ENCODE assay signal across 29 cellular contexts in the genomic region with DNA sequence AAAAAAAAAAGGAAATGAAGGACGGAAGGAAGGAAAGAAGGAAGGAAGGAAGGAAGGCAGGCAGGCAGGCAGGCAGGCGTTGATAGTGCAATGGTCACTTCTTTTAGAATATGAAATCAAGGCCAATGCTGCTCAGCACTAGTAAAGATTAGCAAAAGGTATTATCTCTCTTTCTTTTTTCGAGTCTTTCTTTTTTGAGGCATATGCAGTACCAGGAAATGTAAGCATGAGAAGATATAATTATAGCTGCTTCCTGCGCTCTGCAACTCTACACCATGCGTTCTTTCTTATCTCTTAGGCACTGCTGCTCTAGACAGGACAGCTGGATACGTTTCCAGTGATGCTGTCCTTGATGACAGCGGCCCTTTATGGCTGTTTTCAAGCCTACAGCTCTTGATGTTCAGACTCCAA.
DNase-seq lines count a peak whose midpoint lies in the region; ATAC-seq, FAIRE-seq and TF ChIP-seq lines count a peak whose summit lies in the region.
"Had no signal": no experiment of that assay in that cellular context is flagged by ENCODE, and none has a peak within 500 bp of the region (broad histone marks: within the 10 kb centered on the region; RNA-seq: fewer than 3 reads in every experiment).

No MANE protein-coding gene starts in this region.

- peak; percentile 93 for FAIRE-seq in K562 (lab: Jason Lieb, UNC)
- no peak for FAIRE-seq in HTR-8/SVneo (lab: Jason Lieb, UNC)
- FAIRE-seq: astrocyte, H1, keratinocyte had no signal

- H3K4me1 ChIP-seq in K562 (replicated peaks in 1 of 2; ENCODE audit: control insufficient read depth in 2 of 2, insufficient read depth in 2 of 2, low read length in 2 of 2): no peaks in the 10 kb centered on the region; a peak in 1 of 5 replicates
- H3K4me1 ChIP-seq: lower lobe of right lung, tibial nerve had no signal

- TF ChIP-seq RAD21 in K562 (CRISPR knock-in tag; conservative IDR thresholded peaks at IDR 0.05 in 1 of 2, IDR thresholded peaks at IDR 0.05 in 1 of 2): peak; percentile 61 to 75

- BruUV-seq in K562 (replicated peaks; lab: Mats Ljungman, UMichigan): no TSS peak

- H2AFZ ChIP-seq in K562 (ENCODE audit: low read depth, low read length): peak overlapping the region; percentile 8

- H3K36me3 ChIP-seq in K562 (ENCODE audit: control insufficient read depth, insufficient read depth, low read length): no peaks in the 10 kb centered on the region
- H3K36me3 ChIP-seq in H7 (replicated peaks; ENCODE audit: control insufficient read depth, insufficient read depth, low read length): no peaks in the 10 kb centered on the region
- H3K36me3 ChIP-seq: lower lobe of right lung, tibial nerve had no signal

- intact Hi-C loops in K562 (cut with micrococcal nuclease): loop anchor here (2.0 to 5.0 kb wide), 2 partner anchors 40 to 163 kb away; no protein-coding TSS in a partner anchor

- in situ Hi-C loops in K562 (cut with MboI): no loop called here

- peak overlapping the region; percentile 33 for H3K27ac ChIP-seq in K562 (ENCODE audit: extremely low read depth, low read depth, low read length)
- H3K27ac ChIP-seq: 22Rv1, KMS-11, lower lobe of right lung, tibial nerve had no signal

- 0% methylated on average over 6 of the region's 7 CpGs for WGBS in K562 (ENCODE audit: insufficient coverage, low coverage, missing lambda C conversion rate)

- H3K4me3 ChIP-seq in K562 (no peak overlapping the region), H7 (ENCODE audit: insufficient read depth, low read depth, low read length) (no peak overlapping the region)
- H3K4me3 ChIP-seq: lower lobe of right lung, mucosa of descending colon, tibial nerve had no signal

- TF ChIP-seq POLR2A in K562 (conservative IDR thresholded peaks at IDR 0.05): no peak

- POLR2A ChIA-PET in K562 (lab: Yijun Ruan, JAX): interaction anchor here (0.8 to 1.7 kb wide), 3 partner anchors 10 to 40 kb away, joined by 3 to 5 read pairs (median 3); no protein-coding TSS in a partner anchor

- no peaks in the 10 kb centered on the region for H3K9me1 ChIP-seq in K562 (ENCODE audit: control insufficient read depth, insufficient read depth, low read length)

- no peaks in the 10 kb centered on the region for H3K9me3 ChIP-seq in K562 (replicated peaks; ENCODE audit: control insufficient read depth, insufficient read depth, low read depth, low read length)
- H3K9me3 ChIP-seq: lower lobe of right lung, mucosa of descending colon, tibial nerve had no signal

- ATAC-seq in K562 (peak; percentile 99), GM18861 (IDR thresholded peaks at IDR 0.05; ENCODE audit: unreplicated experiment) (no peak)
- ATAC-seq: lower lobe of right lung; mucosa of descending colon; stimulated activated naive CD8-positive, alpha-beta T cell treated with anti-CD3 and anti-CD28 coated beads, Interleukin-15, Interleukin-2, amounts not matched to agents 100 U/mL and 50 U/mL, for 24 hours had no signal

- H4K20me1 ChIP-seq in K562 (replicated peaks; ENCODE audit: control insufficient read depth, insufficient read depth, low read length): no peaks in the 10 kb centered on the region

- CTCF ChIA-PET in K562 (lab: Yijun Ruan, JAX; ENCODE audit: low intra/inter-chr PET ratio): no interaction called here

- DNase-seq in DMS 273 (lab: John Stamatoyannopoulos, UW; ENCODE audit: unreplicated experiment) (peak; percentile 37), DMS 273 treated with DMSO at 0.1 percent for 48 hours (lab: John Stamatoyannopoulos, UW) (no peak), OCI-M1 (lab: John Stamatoyannopoulos, UW) (peak; percentile 91), K562 (ENCODE audit: extremely low read depth in 1 of 4, low spot score in 3 of 4) (peak; percentile 22 to 88 (median 54)), superior temporal gyrus (ENCODE audit: extremely low spot score) (peak; percentile 32), H7 (no peak), HTR-8/SVneo (ENCODE audit: insufficient read length, low spot score) (no peak)
- DNase-seq: activated CD4-positive, alpha-beta memory T cell treated with anti-CD3 and anti-CD28 coated beads, Interleukin-2, amount 10 ng/mL, durations not matched to agents 7 days and 5 days; activated naive CD8-positive, alpha-beta T cell treated with anti-CD3 and anti-CD28 coated beads for 36 hours; CD4-positive, alpha-beta T cell; DMS53; GF-D8; lower lobe of right lung; mucosa of descending colon; NCI-H187 treated with DMSO at 0.1 percent for 48 hours; NCI-H345; NK-92 treated with Interleukin-12 subunit alpha and Interleukin-12 subunit beta, amount 100 ng/mL, for 24 hours; RPMI8226; stimulated activated CD4-positive, alpha-beta T cell treated with anti-CD3 and anti-CD28 coated beads, Interleukin-15, amount 100 ng/mL, for 24 hours; stimulated activated naive CD8-positive, alpha-beta T cell treated with anti-CD3 and anti-CD28 coated beads, Interleukin-15, Interleukin-2, amounts not matched to agents 100 U/mL and 50 U/mL, for 24 hours; SW 1271; T1000 had no signal

- H3K4me2 ChIP-seq in K562 (ENCODE audit: insufficient read depth, low read length): peak overlapping the region; percentile 35
- H3K4me2 ChIP-seq: KMS-11 had no signal

- peak; percentile 39; the same call in 1 of the 2 replicates for TF ChIP-seq EP300 in K562 (IDR thresholded peaks at IDR 0.05; ENCODE audit: low read length)

- peak in 2 of 3 experiments; percentile 44 to 49; a peak in 4 of 6 replicates for TF ChIP-seq CTCF in K562 (IDR thresholded peaks at IDR 0.05 in 2 of 3, conservative IDR thresholded peaks at IDR 0.05 in 1 of 3; ENCODE audit: insufficient read depth in 2 of 3, low read depth in 1 of 3, low read length in 3 of 3)

- H3K27me3 ChIP-seq in K562 (ENCODE audit: control insufficient read depth in 2 of 2, insufficient read depth in 2 of 2, low read length in 2 of 2) (no peaks in the 10 kb centered on the region), H7 (ENCODE audit: control insufficient read depth, insufficient read depth, low read length) (no peaks in the 10 kb centered on the region)
- H3K27me3 ChIP-seq: tibial nerve had no signal

- H3K9ac ChIP-seq in K562 (ENCODE audit: insufficient read depth in 1 of 2, low read depth in 2 of 2, low read length in 2 of 2): peak overlapping the region in 1 of 2 experiments; percentile 30; a peak in 2 of 4 replicates
- H3K9ac ChIP-seq: KMS-11 had no signal

- no peaks in the 10 kb centered on the region for H3K79me2 ChIP-seq in K562 (ENCODE audit: control insufficient read depth, insufficient read depth, low read length)

TF ChIP-seq in K562, 482 proteins besides CTCF, POLR2A, EP300 and RAD21 (continues in another document):
- TF ChIP-seq ETV6 (IDR thresholded peaks at IDR 0.05; ENCODE audit: borderline replicate concordance in 1 of 2, low read depth in 2 of 2, low read length in 1 of 2) (peak; percentile 89 to 94), ETV6 (CRISPR knock-in tag; IDR thresholded peaks at IDR 0.05; ENCODE audit: borderline replicate concordance) (no peak), MAFG (tag; conservative IDR thresholded peaks at IDR 0.05) (0 out of 2 replicates have a peak, but pooled peaks have one; percentile 4), MEF2A (IDR thresholded peaks at IDR 0.05; ENCODE audit: control insufficient read depth, low read depth, low read length) (0 out of 2 replicates have a peak, but pooled peaks have one; percentile 49), KLF16 (IDR thresholded peaks at IDR 0.05) (peak; percentile 74), ARID1B (IDR thresholded peaks at IDR 0.05) (peak; percentile 88), ZNF717 (CRISPR knock-in tag; IDR thresholded peaks at IDR 0.05) (no peak), POLR2B (IDR thresholded peaks at IDR 0.05; ENCODE audit: low read depth, partially characterized antibody) (no peak), ATF7 (IDR thresholded peaks at IDR 0.05) (0 out of 2 replicates have a peak, but pooled peaks have one; percentile 18), ZNF384 (IDR thresholded peaks at IDR 0.05; ENCODE audit: low read depth, low read length) (peak; percentile 72), TEAD4 (IDR thresholded peaks at IDR 0.05; ENCODE audit: low read length) (peak; percentile 80), TEAD4 (CRISPR knock-in tag; IDR thresholded peaks at IDR 0.05; ENCODE audit: borderline replicate concordance) (no peak), TRIM24 (IDR thresholded peaks at IDR 0.05) (peak; percentile 34 to 70; a peak in 3 of 4 replicates), ZNF696 (CRISPR knock-in tag; conservative IDR thresholded peaks at IDR 0.05) (no peak), CBFB (CRISPR knock-in tag; IDR thresholded peaks at IDR 0.05) (no peak), POLR2G (IDR thresholded peaks at IDR 0.05; ENCODE audit: low read depth, low read length) (no peak), CXXC5 (CRISPR knock-in tag; IDR thresholded peaks at IDR 0.05) (peak; percentile 95), GABPB1 (CRISPR knock-in tag; IDR thresholded peaks at IDR 0.05) (peak; percentile 36; the same call in 1 of the 2 replicates), CBX3 (IDR thresholded peaks at IDR 0.05; ENCODE audit: borderline replicate concordance in 1 of 2, low read length in 2 of 2) (peak in 1 of 2 experiments; percentile 61; a peak in 1 of 3 replicates), TFAM (CRISPR knock-in tag; conservative IDR thresholded peaks at IDR 0.05) (no peak), GATA2 (CRISPR knock-in tag; IDR thresholded peaks at IDR 0.05) (peak; percentile 76)
- TF ChIP-seq, protein P1, sequence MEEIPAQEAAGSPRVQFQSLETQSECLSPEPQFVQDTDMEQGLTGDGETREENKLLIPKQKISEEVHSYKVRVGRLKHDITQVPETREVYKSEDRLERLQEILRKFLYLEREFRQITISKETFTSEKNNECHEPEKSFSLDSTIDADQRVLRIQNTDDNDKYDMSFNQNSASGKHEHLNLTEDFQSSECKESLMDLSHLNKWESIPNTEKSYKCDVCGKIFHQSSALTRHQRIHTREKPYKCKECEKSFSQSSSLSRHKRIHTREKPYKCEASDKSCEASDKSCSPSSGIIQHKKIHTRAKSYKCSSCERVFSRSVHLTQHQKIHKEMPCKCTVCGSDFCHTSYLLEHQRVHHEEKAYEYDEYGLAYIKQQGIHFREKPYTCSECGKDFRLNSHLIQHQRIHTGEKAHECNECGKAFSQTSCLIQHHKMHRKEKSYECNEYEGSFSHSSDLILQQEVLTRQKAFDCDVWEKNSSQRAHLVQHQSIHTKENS (CRISPR knock-in tag; IDR thresholded peaks at IDR 0.05): no peak
- TF ChIP-seq, protein P2, sequence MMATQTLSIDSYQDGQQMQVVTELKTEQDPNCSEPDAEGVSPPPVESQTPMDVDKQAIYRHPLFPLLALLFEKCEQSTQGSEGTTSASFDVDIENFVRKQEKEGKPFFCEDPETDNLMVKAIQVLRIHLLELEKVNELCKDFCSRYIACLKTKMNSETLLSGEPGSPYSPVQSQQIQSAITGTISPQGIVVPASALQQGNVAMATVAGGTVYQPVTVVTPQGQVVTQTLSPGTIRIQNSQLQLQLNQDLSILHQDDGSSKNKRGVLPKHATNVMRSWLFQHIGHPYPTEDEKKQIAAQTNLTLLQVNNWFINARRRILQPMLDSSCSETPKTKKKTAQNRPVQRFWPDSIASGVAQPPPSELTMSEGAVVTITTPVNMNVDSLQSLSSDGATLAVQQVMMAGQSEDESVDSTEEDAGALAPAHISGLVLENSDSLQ (IDR thresholded peaks at IDR 0.05): 0 out of 2 replicates have a peak, but pooled peaks have one; percentile 28

Comparison
In these comparisons a context has a peak if more than half of its experiments do, and no peak if none do; other contexts are left out.
1. DNase-seq: peak in DMS 273 (single experiment), OCI-M1 (single experiment), K562 (4 of 4) and superior temporal gyrus (single experiment); none in DMS 273 treated with DMSO at 0.1 percent for 48 hours (single experiment), H7 (single experiment) and HTR-8/SVneo (single experiment).